13 cellular contexts compared by ENCODE assay signal in genomic region chr10:79594565-79594964, GRCh38. TPM values are rescaled to one million over a fixed set of nuclear protein-coding genes. Genes with fewer than 3 reads are reported as not detected.
"Had no signal": no experiment of that assay in that cellular context is flagged by ENCODE, and none has a peak within 500 bp of the region (broad histone marks: within the 10 kb centered on the region; RNA-seq: fewer than 3 reads in every experiment).

No MANE protein-coding gene starts in this region.

RNA-seq across cellular contexts. Expression of gene SFTPA1, which starts 16.2 kb away (rescaled TPM):
- total RNA-seq: activated B cell treated with CpG ODN at 0.5 μM for 24 hours; activated CD4-positive, alpha-beta memory T cell treated with anti-CD3 and anti-CD28 coated beads for 36 hours; activated CD4-positive, alpha-beta memory T cell treated with anti-CD3 and anti-CD28 coated beads, Interleukin-2, amount 10 ng/mL, durations not matched to agents 7 days and 5 days; activated CD4-positive, alpha-beta T cell treated with anti-CD3 and anti-CD28 coated beads for 36 hours; activated CD4-positive, alpha-beta T cell treated with anti-CD3 and anti-CD28 coated beads, Interleukin-2, amount 10 ng/mL, durations not matched to agents 24 days and 14 days; activated CD4-positive, alpha-beta T cell treated with anti-CD3 and anti-CD28 coated beads, Interleukin-2, amount 10 ng/mL, durations not matched to agents 7 days and 5 days; activated CD8-positive, alpha-beta memory T cell treated with anti-CD3 and anti-CD28 coated beads for 36 hours; activated CD8-positive, alpha-beta memory T cell treated with anti-CD3 and anti-CD28 coated beads, Interleukin-2, amount 10 ng/mL, durations not matched to agents 7 days and 5 days; activated CD8-positive, alpha-beta T cell treated with anti-CD3 and anti-CD28 coated beads for 36 hours; activated CD8-positive, alpha-beta T cell treated with anti-CD3 and anti-CD28 coated beads, Interleukin-2, amount 10 ng/mL, durations not matched to agents 7 days and 5 days; T-helper 1 cell treated with Interleukin-12 subunit alpha and Interleukin-12 subunit beta and Interleukin-4 antibody, amounts not matched to agents 30 ng/mL and 1 ng/mL, for 36 hours; T-helper 17 cell; T-helper 2 cell treated with Interferon-gamma antibody and Interleukin-4, amounts not matched to agents 100 ng/mL and 5 ng/mL, for 36 hours had no signal

RNA-seq across cellular contexts. Expression of gene SFTPA2, which starts 34.4 kb away (rescaled TPM):
- total RNA-seq: activated B cell treated with CpG ODN at 0.5 μM for 24 hours; activated CD4-positive, alpha-beta memory T cell treated with anti-CD3 and anti-CD28 coated beads for 36 hours; activated CD4-positive, alpha-beta memory T cell treated with anti-CD3 and anti-CD28 coated beads, Interleukin-2, amount 10 ng/mL, durations not matched to agents 7 days and 5 days; activated CD4-positive, alpha-beta T cell treated with anti-CD3 and anti-CD28 coated beads for 36 hours; activated CD4-positive, alpha-beta T cell treated with anti-CD3 and anti-CD28 coated beads, Interleukin-2, amount 10 ng/mL, durations not matched to agents 24 days and 14 days; activated CD4-positive, alpha-beta T cell treated with anti-CD3 and anti-CD28 coated beads, Interleukin-2, amount 10 ng/mL, durations not matched to agents 7 days and 5 days; activated CD8-positive, alpha-beta memory T cell treated with anti-CD3 and anti-CD28 coated beads for 36 hours; activated CD8-positive, alpha-beta memory T cell treated with anti-CD3 and anti-CD28 coated beads, Interleukin-2, amount 10 ng/mL, durations not matched to agents 7 days and 5 days; activated CD8-positive, alpha-beta T cell treated with anti-CD3 and anti-CD28 coated beads for 36 hours; activated CD8-positive, alpha-beta T cell treated with anti-CD3 and anti-CD28 coated beads, Interleukin-2, amount 10 ng/mL, durations not matched to agents 7 days and 5 days; T-helper 1 cell treated with Interleukin-12 subunit alpha and Interleukin-12 subunit beta and Interleukin-4 antibody, amounts not matched to agents 30 ng/mL and 1 ng/mL, for 36 hours; T-helper 17 cell; T-helper 2 cell treated with Interferon-gamma antibody and Interleukin-4, amounts not matched to agents 100 ng/mL and 5 ng/mL, for 36 hours had no signal
